In the genomic region with DNA sequence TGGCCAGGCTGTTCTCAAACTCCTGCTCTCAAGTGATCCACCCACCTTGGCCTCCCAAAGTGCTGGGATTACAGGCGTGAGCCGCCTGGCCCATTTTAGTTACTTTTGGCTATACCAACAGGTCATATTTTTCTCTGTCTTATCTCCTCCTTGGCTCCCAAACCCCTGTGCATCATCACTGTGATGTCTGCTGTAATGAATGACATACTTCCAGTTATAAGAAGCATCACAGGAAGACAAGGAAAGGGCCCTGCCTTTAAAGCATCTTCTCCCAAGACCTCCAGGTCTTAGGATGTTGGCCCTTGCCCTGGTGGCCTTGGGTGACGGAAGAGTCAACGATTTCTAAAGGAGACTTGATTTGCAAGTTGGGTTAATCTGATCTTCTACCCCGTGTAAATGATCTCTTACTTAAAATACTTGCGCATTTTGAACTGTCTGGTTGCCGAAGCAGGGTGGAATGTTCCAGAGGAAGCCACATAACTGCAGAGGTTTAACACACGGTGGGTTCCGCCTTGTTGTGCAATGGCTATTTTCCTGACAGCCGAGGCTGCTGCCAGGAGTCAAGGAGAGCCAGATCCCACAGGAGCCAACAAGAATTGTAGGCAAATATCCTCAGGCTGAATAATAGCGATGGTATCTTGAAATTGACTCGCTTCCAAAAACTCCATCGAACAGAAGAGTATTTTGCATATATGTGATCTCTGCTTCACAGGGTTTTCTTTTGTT, we compare ENCODE assay signal across 16 cellular contexts. TPM values are rescaled to one million over a fixed set of nuclear protein-coding genes. Genes with fewer than 3 reads are reported as not detected.
DNase-seq lines count a peak whose midpoint lies in the region; ATAC-seq and TF ChIP-seq lines count a peak whose summit lies in the region.
"Had no signal": no experiment of that assay in that cellular context is flagged by ENCODE, and none has a peak within 500 bp of the region (broad histone marks: within the 10 kb centered on the region; RNA-seq: fewer than 3 reads in every experiment).

No MANE protein-coding gene starts in this region.

- no peaks in the 10 kb centered on the region for H3F3A ChIP-seq in PC-3 (ENCODE audit: low read length, unreplicated experiment)

- no peak for TF ChIP-seq CTCF in PC-3 (conservative IDR thresholded peaks at IDR 0.05; ENCODE audit: low read depth, low read length)
- no peak for TF ChIP-seq CTCF in epithelial cell of esophagus (IDR thresholded peaks at IDR 0.05; ENCODE audit: insufficient read depth, low read depth, low read length, missing control alignments)
- TF ChIP-seq CTCF in prostate gland (IDR thresholded peaks at IDR 0.05) = no peak

- H3K4me2 ChIP-seq in PC-3 (ENCODE audit: low read length) = peak overlapping the region; percentile 55
- H3K4me2 ChIP-seq: GM23338 had no signal

- H2AFZ ChIP-seq in PC-3 (ENCODE audit: low read length) = peak overlapping the region; percentile 47; the same call in 1 of the 2 replicates
- H2AFZ ChIP-seq: GM23338 had no signal

- BruUV-seq in PC-3 (replicated peaks; lab: Mats Ljungman, UMichigan) = no TSS peak

- no peaks in the 10 kb centered on the region for H4K20me1 ChIP-seq in PC-3 (ENCODE audit: low read length)

- H3K4me3 ChIP-seq in PC-3 (ENCODE audit: low read length) = no peak overlapping the region
- H3K4me3 ChIP-seq in epithelial cell of esophagus (ENCODE audit: low read length) = no peak overlapping the region
- H3K4me3 ChIP-seq in prostate gland = no peak overlapping the region
- H3K4me3 ChIP-seq: cardiac muscle cell, GM23338, pancreas had no signal

- no peaks in the 10 kb centered on the region for H3K27me3 ChIP-seq in PC-3 (ENCODE audit: low read length)
- H3K27me3 ChIP-seq in prostate gland (replicated peaks; ENCODE audit: insufficient read depth) = no peaks in the 10 kb centered on the region
- H3K27me3 ChIP-seq: cardiac muscle cell, pancreas had no signal

- H3K9me3 ChIP-seq in PC-3 (ENCODE audit: low read length) (no peaks in the 10 kb centered on the region), prostate gland (no peaks in the 10 kb centered on the region)
- H3K9me3 ChIP-seq: pancreas had no signal

- H3K4me1 ChIP-seq in PC-3 (ENCODE audit: insufficient read depth, low read length) = peaks cover 15% of the 10 kb centered on the region
- peaks cover 5% of the 10 kb centered on the region for H3K4me1 ChIP-seq in prostate gland (replicated peaks)
- H3K4me1 ChIP-seq: pancreas had no signal

- H3K27ac ChIP-seq in PC-3 (ENCODE audit: low read length) = 0 out of 2 replicates have a peak overlapping the region, but pooled peaks have one; percentile 1
- H3K27ac ChIP-seq in prostate gland = peak overlapping the region; percentile 46 to 48
- H3K27ac ChIP-seq: cardiac muscle cell, pancreas had no signal

- no peaks in the 10 kb centered on the region for H3K36me3 ChIP-seq in PC-3 (ENCODE audit: low read depth, low read length)
- no peaks in the 10 kb centered on the region for H3K36me3 ChIP-seq in prostate gland
- H3K36me3 ChIP-seq: cardiac muscle cell, pancreas had no signal

- intact Hi-C loops in PC-3 (cut with micrococcal nuclease) (no loop called here), prostate gland (cut with DNase I) (no loop called here)

- H3K9me2 ChIP-seq in PC-3 (replicated peaks; ENCODE audit: low read length) = no peaks in the 10 kb centered on the region

- ATAC-seq in PC-3 (peak; percentile 88), HG02973 (IDR thresholded peaks at IDR 0.05; ENCODE audit: unreplicated experiment) (no peak), GM19035 (IDR thresholded peaks at IDR 0.05; ENCODE audit: unreplicated experiment) (no peak)
- ATAC-seq: GM23338 had no signal

- CTCF ChIA-PET in PC-3 (lab: Charles Lee) = no interaction called here

- DNase-seq in AG08396 (ENCODE audit: low spot score) (peak; percentile 29), PC-3 (peak; percentile 92), epithelial cell of esophagus (ENCODE audit: low read depth) (peak; percentile 86), prostate gland (ENCODE audit: low spot score) (peak; percentile 88), GM19238 (ENCODE audit: insufficient read length, low spot score) (no peak), ecto neural progenitor cell (ENCODE audit: low spot score) (no peak)
- DNase-seq: ACHN; activated effector memory CD4-positive, alpha-beta T cell treated with anti-CD3 and anti-CD28 coated beads, Interleukin-2, amount 50 U/mL, for 16 hours; head of caudate nucleus; kidney; NCI-H1092; pancreas had no signal

- 27% methylated on average over 13 of the region's 13 CpGs for WGBS in prostate gland

- no peak overlapping the region for H3K9ac ChIP-seq in PC-3 (ENCODE audit: low read length)

- POLR2A ChIA-PET in PC-3 (lab: Charles Lee; ENCODE audit: unreplicated experiment) = no interaction called here

- no peak for TF ChIP-seq POLR2A in prostate gland (IDR thresholded peaks at IDR 0.05)

- H3K79me2 ChIP-seq in PC-3 (ENCODE audit: low read length) = no peaks in the 10 kb centered on the region

RNA-seq across cellular contexts. Expression of a gene that starts 55.7 kb away (rescaled TPM):
- total RNA-seq in PC-3 (2014; rRNA removed) (0.15 TPM in 1 of 2 replicates, not detected in the other), prostate gland (100 to 1,000 TPM in 1 of 2 donors, 1 to 10 TPM in 1; 2.7 to 118 TPM)

Comparison
In these comparisons a context has a peak if more than half of its experiments do, and no peak if none do; other contexts are left out.
1. DNase-seq: peak in AG08396 (single experiment), PC-3 (single experiment), epithelial cell of esophagus (single experiment) and prostate gland (single experiment); none in GM19238 (single experiment) and ecto neural progenitor cell (single experiment).